2 cellular contexts compared by ENCODE assay signal in the genomic region with DNA sequence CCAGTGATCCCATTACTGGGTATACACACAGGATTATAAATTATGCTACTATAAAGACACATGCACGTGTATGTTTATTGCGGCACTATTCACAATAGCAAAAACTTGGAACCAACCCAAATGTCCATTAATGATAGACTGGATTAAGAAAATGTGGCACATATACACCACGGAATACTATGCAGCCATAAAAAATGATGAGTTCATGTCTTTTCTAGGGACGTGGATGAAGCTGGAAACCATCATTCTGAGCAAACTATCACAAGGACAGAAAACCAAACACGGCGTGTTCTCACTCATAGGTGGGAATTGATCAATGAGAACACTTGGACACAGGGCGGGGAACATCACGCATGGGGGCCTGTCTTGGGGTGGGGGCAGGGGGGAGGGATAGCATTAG. TPM values are rescaled to one million over a fixed set of nuclear protein-coding genes. Genes with fewer than 3 reads are reported as not detected.
"Had no signal": no experiment of that assay in that cellular context is flagged by ENCODE, and none has a peak within 500 bp of the region (broad histone marks: within the 10 kb centered on the region; RNA-seq: fewer than 3 reads in every experiment).

No MANE protein-coding gene starts in this region.

RNA-seq across cellular contexts. Expression of a gene that starts 9.0 kb away (rescaled TPM):
- total RNA-seq: G401, GM12878 had no signal
- polyA plus RNA-seq: GM12878 had no signal
